ENCODE assay signal across 10 cellular contexts in the genomic region with DNA sequence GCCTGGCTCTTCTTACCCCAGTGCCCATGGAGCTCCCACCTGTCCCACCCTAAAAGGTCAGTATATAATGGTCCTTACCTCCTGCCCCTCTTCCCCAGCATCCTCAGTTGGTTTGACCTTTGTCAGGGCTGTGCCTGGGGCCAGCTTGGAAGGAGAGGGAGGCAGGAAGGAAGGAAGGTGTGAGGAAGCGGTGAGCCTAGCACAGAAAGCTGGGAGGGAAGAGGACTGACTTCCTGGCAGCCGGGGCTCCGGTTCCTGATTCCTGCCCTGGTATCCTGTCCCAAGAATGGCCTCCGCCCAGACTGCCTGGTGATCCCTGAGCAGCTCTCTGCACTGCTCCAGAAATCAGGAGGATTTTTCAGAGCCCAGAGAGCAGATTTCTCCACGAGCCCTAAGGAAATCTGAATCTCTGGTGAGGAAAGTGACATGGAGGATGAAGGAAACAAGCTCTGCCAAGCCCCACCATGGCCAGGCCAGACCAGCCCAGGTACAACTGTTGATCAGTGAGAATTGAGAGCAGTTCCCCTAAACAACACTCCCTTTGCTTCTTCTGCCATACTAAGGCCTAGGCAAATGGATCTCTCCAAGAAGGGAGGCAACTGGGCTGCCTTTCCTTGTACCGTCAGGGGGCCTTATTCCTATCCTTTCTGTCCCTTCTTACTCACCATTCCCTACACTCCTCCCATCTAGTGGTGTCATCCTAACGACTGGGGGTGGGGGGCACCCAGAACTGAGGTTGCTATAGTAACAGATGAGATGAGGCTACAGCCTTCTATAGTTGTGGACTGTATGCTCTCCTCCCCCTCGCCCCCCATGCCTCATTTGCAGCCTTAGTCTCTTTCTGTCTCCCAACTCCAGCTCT. TPM values are rescaled to one million over a fixed set of nuclear protein-coding genes. Genes with fewer than 3 reads are reported as not detected.
A peak's percentile ranks its signal among the peaks of the same experiment; 100 is the strongest.
DNase-seq lines count a peak whose midpoint lies in the region; ATAC-seq and TF ChIP-seq lines count a peak whose summit lies in the region.
"Had no signal": no experiment of that assay in that cellular context is flagged by ENCODE, and none has a peak within 500 bp of the region (broad histone marks: within the 10 kb centered on the region; RNA-seq: fewer than 3 reads in every experiment).

No MANE protein-coding gene starts in this region.

- H3K27me3 Mint-ChIP-seq in activated CD4-positive, alpha-beta T cell treated with anti-CD3 and anti-CD28 coated beads for 36 hours = no peaks in the 10 kb centered on the region
- no peaks in the 10 kb centered on the region for H3K27me3 Mint-ChIP-seq in activated naive CD8-positive, alpha-beta T cell treated with anti-CD3 and anti-CD28 coated beads, Interleukin-2, amount 50 U/mL, for 24 hours

- intact Hi-C loops in activated CD4-positive, alpha-beta T cell treated with anti-CD3 and anti-CD28 coated beads for 36 hours (cut with DNase I, micrococcal nuclease) = loop anchor here in 1 of 2 experiments (10.0 kb wide), 1 partner anchor 284 kb away; a partner anchor contains a TSS
- intact Hi-C loops in lower lobe of right lung (cut with DNase I) = no loop called here

- ATAC-seq in activated CD4-positive, alpha-beta T cell treated with anti-CD3 and anti-CD28 coated beads for 36 hours = no peak
- ATAC-seq in activated naive CD8-positive, alpha-beta T cell treated with anti-CD3 and anti-CD28 coated beads, Interleukin-2, amount 50 U/mL, for 24 hours = no peak
- no peak for ATAC-seq in lower lobe of right lung
- ATAC-seq in GM18868 (IDR thresholded peaks at IDR 0.05; ENCODE audit: unreplicated experiment) = no peak

- H3K27me3 ChIP-seq in lower lobe of right lung (ENCODE audit: low read depth) = no peaks in the 10 kb centered on the region

- peaks cover 59% of the 10 kb centered on the region for H3K4me1 ChIP-seq in lower lobe of right lung

- H3K36me3 ChIP-seq in lower lobe of right lung = peaks cover 41% of the 10 kb centered on the region

- peak overlapping the region; percentile 27 for H3K27ac Mint-ChIP-seq in activated CD4-positive, alpha-beta T cell treated with anti-CD3 and anti-CD28 coated beads for 36 hours
- H3K27ac Mint-ChIP-seq in activated naive CD8-positive, alpha-beta T cell treated with anti-CD3 and anti-CD28 coated beads, Interleukin-2, amount 50 U/mL, for 24 hours = peak overlapping the region; percentile 29

- H3K27ac ChIP-seq in lower lobe of right lung (peak overlapping the region; percentile 60), substantia nigra (ENCODE audit: low read depth, low read length, poor library complexity, severe bottlenecking) (peak overlapping the region; percentile 90)
- H3K27ac ChIP-seq: epithelial cell of prostate had no signal

- no peak overlapping the region for H3K4me3 Mint-ChIP-seq in activated CD4-positive, alpha-beta T cell treated with anti-CD3 and anti-CD28 coated beads for 36 hours
- no peak overlapping the region for H3K4me3 Mint-ChIP-seq in activated naive CD8-positive, alpha-beta T cell treated with anti-CD3 and anti-CD28 coated beads, Interleukin-2, amount 50 U/mL, for 24 hours

- CTCF ChIA-PET in activated CD4-positive, alpha-beta T cell treated with anti-CD3 and anti-CD28 coated beads for 36 hours (lab: Charles Lee) = interaction anchor here (0.6 to 1.4 kb wide), 3 partner anchors 18 to 107 kb away, joined by 3 to 5 read pairs (median 4); no protein-coding TSS in a partner anchor

- H3K36me3 Mint-ChIP-seq in activated CD4-positive, alpha-beta T cell treated with anti-CD3 and anti-CD28 coated beads for 36 hours (ENCODE audit: low read depth) = peaks cover 33% of the 10 kb centered on the region
- peaks cover 30% of the 10 kb centered on the region for H3K36me3 Mint-ChIP-seq in activated naive CD8-positive, alpha-beta T cell treated with anti-CD3 and anti-CD28 coated beads, Interleukin-2, amount 50 U/mL, for 24 hours (ENCODE audit: low read depth)

- no peaks in the 10 kb centered on the region for H3K9me3 Mint-ChIP-seq in activated CD4-positive, alpha-beta T cell treated with anti-CD3 and anti-CD28 coated beads for 36 hours (ENCODE audit: low read depth)
- no peaks in the 10 kb centered on the region for H3K9me3 Mint-ChIP-seq in activated naive CD8-positive, alpha-beta T cell treated with anti-CD3 and anti-CD28 coated beads, Interleukin-2, amount 50 U/mL, for 24 hours

- H3K4me1 Mint-ChIP-seq in activated CD4-positive, alpha-beta T cell treated with anti-CD3 and anti-CD28 coated beads for 36 hours = peaks cover 48% of the 10 kb centered on the region
- H3K4me1 Mint-ChIP-seq in activated naive CD8-positive, alpha-beta T cell treated with anti-CD3 and anti-CD28 coated beads, Interleukin-2, amount 50 U/mL, for 24 hours = peaks cover 49% of the 10 kb centered on the region

- POLR2A ChIA-PET in activated CD4-positive, alpha-beta T cell treated with anti-CD3 and anti-CD28 coated beads for 36 hours (lab: Charles Lee) = no interaction called here

- H3K9me3 ChIP-seq in lower lobe of right lung = no peaks in the 10 kb centered on the region

- DNase-seq in activated CD4-positive, alpha-beta T cell treated with anti-CD3 and anti-CD28 coated beads for 36 hours = no peak
- no peak for DNase-seq in activated CD4-positive, alpha-beta T cell treated with anti-CD3 and anti-CD28 coated beads for 1 hour
- DNase-seq in activated naive CD8-positive, alpha-beta T cell treated with anti-CD3 and anti-CD28 coated beads, Interleukin-2, amount 50 U/mL, for 24 hours = no peak
- DNase-seq in lower lobe of right lung (no peak), substantia nigra (lab: John Stamatoyannopoulos, UW) (peak in 6 of 49 donors; percentile 8 to 32 (median 16)), NCI-H1105 treated with DMSO at 0.1 percent for 48 hours (lab: John Stamatoyannopoulos, UW) (no peak), CD1c-positive myeloid dendritic cell (ENCODE audit: extremely low spot score) (no peak)

- TF ChIP-seq CTCF in lower lobe of right lung (IDR thresholded peaks at IDR 0.05) = no peak

- H3K4me3 ChIP-seq in lower lobe of right lung = no peak overlapping the region

RNA-seq across cellular contexts. Expression of a gene that starts 3.2 kb away (rescaled TPM):
- total RNA-seq in activated CD4-positive, alpha-beta T cell treated with anti-CD3 and anti-CD28 coated beads for 36 hours = 10 to 100 TPM; 42.5 to 63.4 TPM
- 132 TPM for total RNA-seq in lower lobe of right lung

RNA-seq across cellular contexts. Expression of a gene that starts 18.0 kb away (rescaled TPM):
- total RNA-seq in activated CD4-positive, alpha-beta T cell treated with anti-CD3 and anti-CD28 coated beads for 36 hours = not detected
- 0.27 TPM for total RNA-seq in lower lobe of right lung
- total RNA-seq: OCI-LY7 had no signal

RNA-seq across cellular contexts. Expression of a gene that starts 53.9 kb away (rescaled TPM):
- total RNA-seq in activated CD4-positive, alpha-beta T cell treated with anti-CD3 and anti-CD28 coated beads for 36 hours = 100 to 1,000 TPM; 116 to 135 TPM
- 114 TPM for total RNA-seq in lower lobe of right lung

RNA-seq across cellular contexts. Expression of a gene that starts 57.0 kb away (rescaled TPM):
- not detected for total RNA-seq in activated CD4-positive, alpha-beta T cell treated with anti-CD3 and anti-CD28 coated beads for 36 hours
- 1.1 TPM for total RNA-seq in lower lobe of right lung
- total RNA-seq: OCI-LY7 had no signal
